Comparison of ENCODE assay signal across 8 cellular contexts in genomic region chr5:34959323-34959722, GRCh38. TPM values are rescaled to one million over a fixed set of nuclear protein-coding genes. Genes with fewer than 3 reads are reported as not detected.
DNase-seq lines count a peak whose midpoint lies in the region; ATAC-seq and TF ChIP-seq lines count a peak whose summit lies in the region.

No MANE protein-coding gene starts in this region.

- no peaks in the 10 kb centered on the region for H3K9me3 ChIP-seq in endodermal cell (ENCODE audit: control insufficient read depth, low read length)

- POLR2A ChIA-PET in activated CD8-positive, alpha-beta T cell treated with anti-CD3 and anti-CD28 coated beads, Interleukin-2, amount 10 ng/mL, durations not matched to agents 7 days and 5 days (lab: Charles Lee) = no interaction called here
- POLR2A ChIA-PET in WTC11 (lab: Charles Lee) = no interaction called here

- H3K9me3 Mint-ChIP-seq in activated CD8-positive, alpha-beta T cell treated with anti-CD3 and anti-CD28 coated beads, Interleukin-2, amount 10 ng/mL, durations not matched to agents 7 days and 5 days (ENCODE audit: insufficient read depth) = no peaks in the 10 kb centered on the region
- H3K9me3 Mint-ChIP-seq in stimulated activated naive B cell treated with anti-CD40 and anti-IgM and Interleukin-4, amounts not matched to agents 10 μg/mL and 1 μg/mL and 100 μg/mL, for 72 hours = no peaks in the 10 kb centered on the region
- H3K9me3 Mint-ChIP-seq in endodermal cell (no peaks in the 10 kb centered on the region), WTC11 (no peaks in the 10 kb centered on the region)

- H3K9ac ChIP-seq in endodermal cell (ENCODE audit: extremely low read depth, low read length, poor library complexity, severe bottlenecking) = no peak overlapping the region

- peaks cover 19% of the 10 kb centered on the region for H3K4me1 Mint-ChIP-seq in activated CD8-positive, alpha-beta T cell treated with anti-CD3 and anti-CD28 coated beads, Interleukin-2, amount 10 ng/mL, durations not matched to agents 7 days and 5 days (ENCODE audit: low read depth)
- H3K4me1 Mint-ChIP-seq in stimulated activated naive B cell treated with anti-CD40 and anti-IgM and Interleukin-4, amounts not matched to agents 10 μg/mL and 1 μg/mL and 100 μg/mL, for 72 hours = peaks cover 12 to 24% of the 10 kb centered on the region in 2 donors
- no peaks in the 10 kb centered on the region for H3K4me1 Mint-ChIP-seq in endodermal cell
- no peaks in the 10 kb centered on the region for H3K4me1 Mint-ChIP-seq in WTC11

- H3K4me3 Mint-ChIP-seq in activated CD8-positive, alpha-beta T cell treated with anti-CD3 and anti-CD28 coated beads, Interleukin-2, amount 10 ng/mL, durations not matched to agents 7 days and 5 days = no peak overlapping the region
- H3K4me3 Mint-ChIP-seq in stimulated activated naive B cell treated with anti-CD40 and anti-IgM and Interleukin-4, amounts not matched to agents 10 μg/mL and 1 μg/mL and 100 μg/mL, for 72 hours = peak overlapping the region in 1 of 2 donors; percentile 37
- H3K4me3 Mint-ChIP-seq in endodermal cell (no peak overlapping the region), WTC11 (no peak overlapping the region)

- no peak overlapping the region for H3K4me3 ChIP-seq in endodermal cell (ENCODE audit: low read length)

- H3K27ac ChIP-seq in endodermal cell (ENCODE audit: low read depth, low read length) = no peak overlapping the region

- peaks cover 16% of the 10 kb centered on the region for H3K36me3 Mint-ChIP-seq in activated CD8-positive, alpha-beta T cell treated with anti-CD3 and anti-CD28 coated beads, Interleukin-2, amount 10 ng/mL, durations not matched to agents 7 days and 5 days (ENCODE audit: low read depth)
- peaks cover 18 to 20% of the 10 kb centered on the region in 2 donors for H3K36me3 Mint-ChIP-seq in stimulated activated naive B cell treated with anti-CD40 and anti-IgM and Interleukin-4, amounts not matched to agents 10 μg/mL and 1 μg/mL and 100 μg/mL, for 72 hours
- H3K36me3 Mint-ChIP-seq in endodermal cell (ENCODE audit: low read depth) (peaks cover 18% of the 10 kb centered on the region), WTC11 (peaks cover 18% of the 10 kb centered on the region)

- H3K27me3 ChIP-seq in endodermal cell (ENCODE audit: control insufficient read depth, insufficient read depth, low read length, poor library complexity, severe bottlenecking) = no peaks in the 10 kb centered on the region

- H3K27ac Mint-ChIP-seq in activated CD8-positive, alpha-beta T cell treated with anti-CD3 and anti-CD28 coated beads, Interleukin-2, amount 10 ng/mL, durations not matched to agents 7 days and 5 days = peak overlapping the region; percentile 44
- peak overlapping the region; percentile 67 for H3K27ac Mint-ChIP-seq in stimulated activated naive B cell treated with anti-CD40 and anti-IgM and Interleukin-4, amounts not matched to agents 10 μg/mL and 1 μg/mL and 100 μg/mL, for 72 hours
- H3K27ac Mint-ChIP-seq in endodermal cell (no peak overlapping the region), WTC11 (no peak overlapping the region)

- no peaks in the 10 kb centered on the region for H3K4me1 ChIP-seq in endodermal cell (ENCODE audit: control insufficient read depth, insufficient read depth, low read length)

- no peak for TF ChIP-seq CTCF in endodermal cell (conservative IDR thresholded peaks at IDR 0.05)
- TF ChIP-seq CTCF in WTC11 (IDR thresholded peaks at IDR 0.05) = no peak

- H3K36me3 ChIP-seq in endodermal cell (ENCODE audit: control insufficient read depth, insufficient read depth, low read length) = peaks cover 34% of the 10 kb centered on the region

- ATAC-seq in HG02943 (IDR thresholded peaks at IDR 0.05; ENCODE audit: low read depth, unreplicated experiment) (peak; percentile 90), WTC11 (no peak)
- ATAC-seq in activated CD8-positive, alpha-beta T cell treated with anti-CD3 and anti-CD28 coated beads, Interleukin-2, amount 10 ng/mL, durations not matched to agents 7 days and 5 days = no peak
- ATAC-seq in stimulated activated naive B cell treated with anti-CD40 and anti-IgM and Interleukin-4, amounts not matched to agents 10 μg/mL and 1 μg/mL and 100 μg/mL, for 72 hours (replicated peaks) = peak; percentile 97 to 98

- DNase-seq in stimulated activated CD4-positive, alpha-beta T cell treated with anti-CD3 and anti-CD28 coated beads, Interleukin-4, amount 100 ng/mL, for 24 hours = peak; percentile 6
- no peak for DNase-seq in stimulated activated CD4-positive, alpha-beta T cell treated with anti-CD3 and anti-CD28 coated beads, Interleukin-12 subunit alpha, Interleukin-12 subunit beta, amount 100 ng/mL, for 4 hours
- peak; percentile 24 for DNase-seq in activated CD8-positive, alpha-beta T cell treated with anti-CD3 and anti-CD28 coated beads, Interleukin-2, amount 10 ng/mL, durations not matched to agents 7 days and 5 days
- DNase-seq in stimulated activated naive B cell treated with anti-CD40 and anti-IgM and Interleukin-4, amounts not matched to agents 10 μg/mL and 1 μg/mL and 100 μg/mL, for 72 hours = peak; percentile 22
- DNase-seq in endodermal cell (no peak), WTC11 (ENCODE audit: low spot score) (no peak), CD1c-positive myeloid dendritic cell (ENCODE audit: extremely low spot score) (no peak)

- 96 to 100% methylated on average over 1 of the region's 1 CpG for WGBS in endodermal cell (ENCODE audit: insufficient coverage in 1 of 2, insufficient read length in 1 of 2), 2 experiments

- no peaks in the 10 kb centered on the region for H3K27me3 Mint-ChIP-seq in activated CD8-positive, alpha-beta T cell treated with anti-CD3 and anti-CD28 coated beads, Interleukin-2, amount 10 ng/mL, durations not matched to agents 7 days and 5 days (ENCODE audit: low read depth)
- no peaks in the 10 kb centered on the region for H3K27me3 Mint-ChIP-seq in stimulated activated naive B cell treated with anti-CD40 and anti-IgM and Interleukin-4, amounts not matched to agents 10 μg/mL and 1 μg/mL and 100 μg/mL, for 72 hours
- H3K27me3 Mint-ChIP-seq in endodermal cell (ENCODE audit: insufficient read depth) = no peaks in the 10 kb centered on the region
- H3K27me3 Mint-ChIP-seq in WTC11 (ENCODE audit: low read depth) = no peaks in the 10 kb centered on the region

- CTCF ChIA-PET in activated CD8-positive, alpha-beta T cell treated with anti-CD3 and anti-CD28 coated beads, Interleukin-2, amount 10 ng/mL, durations not matched to agents 7 days and 5 days (lab: Charles Lee) = interaction anchor here (2.7 kb wide), 1 partner anchor 43 kb away, joined by 18 read pairs; no protein-coding TSS in a partner anchor
- CTCF ChIA-PET in WTC11 (lab: Charles Lee) = interaction anchor here (2.1 to 3.7 kb wide), 3 partner anchors 30 to 44 kb away, joined by 9 to 33 read pairs (median 19); partner anchors contain the start of gene DNAJC21

TF ChIP-seq in WTC11, 78 proteins besides CTCF, POLR2A, EP300 and RAD21 (continues in another document):
- no peak for TF ChIP-seq ATF3 (CRISPR knock-in tag; conservative IDR thresholded peaks at IDR 0.05)
- no peak for TF ChIP-seq PRDM15 (CRISPR knock-in tag; IDR thresholded peaks at IDR 0.05)
- no peak for TF ChIP-seq NR2C2 (CRISPR knock-in tag; IDR thresholded peaks at IDR 0.05)
- TF ChIP-seq FOXK1 (CRISPR knock-in tag; IDR thresholded peaks at IDR 0.05) = no peak

RNA-seq across cellular contexts. Expression of gene DNAJC21, which starts 30.0 kb away (rescaled TPM):
- total RNA-seq in activated CD8-positive, alpha-beta T cell treated with anti-CD3 and anti-CD28 coated beads, Interleukin-2, amount 10 ng/mL, durations not matched to agents 7 days and 5 days = 10 to 100 TPM; 58.6 to 59.3 TPM
- 10 to 100 TPM; 49.6 to 53.5 TPM for total RNA-seq in endodermal cell
- polyA plus RNA-seq in endodermal cell (2013, experiment 1 of 2) = 49.4 TPM
- 51.5 TPM for polyA plus RNA-seq in endodermal cell (2013, experiment 2 of 2)
- 48.7 to 62.5 TPM (median 49.6 TPM) in 3 replicates for total RNA-seq in WTC11 (2021)

RNA-seq across cellular contexts. Expression of gene BRIX1, which starts 43.8 kb away (rescaled TPM):
- total RNA-seq in activated CD8-positive, alpha-beta T cell treated with anti-CD3 and anti-CD28 coated beads, Interleukin-2, amount 10 ng/mL, durations not matched to agents 7 days and 5 days = 10 to 100 TPM; 41.6 to 46.4 TPM
- total RNA-seq in endodermal cell (10 to 100 TPM; 46.0 to 54.7 TPM), WTC11 (2021) (48.0 to 57.3 TPM (median 49.4 TPM) in 3 replicates)
- polyA plus RNA-seq in endodermal cell (2013, experiment 1 of 2) = 45.1 TPM
- 43.8 TPM for polyA plus RNA-seq in endodermal cell (2013, experiment 2 of 2)

RNA-seq across cellular contexts. Expression of gene RAD1, which starts 44.0 kb away (rescaled TPM):
- 10 to 100 TPM; 29.7 to 32.4 TPM for total RNA-seq in activated CD8-positive, alpha-beta T cell treated with anti-CD3 and anti-CD28 coated beads, Interleukin-2, amount 10 ng/mL, durations not matched to agents 7 days and 5 days
- total RNA-seq in endodermal cell (10 to 100 TPM; 29.3 to 29.8 TPM), WTC11 (2021) (28.4 to 33.4 TPM (median 28.5 TPM) in 3 replicates)
- polyA plus RNA-seq in endodermal cell (2013, experiment 1 of 2) = 37.1 TPM
- polyA plus RNA-seq in endodermal cell (2013, experiment 2 of 2) = 35.3 TPM

Comparison
In these comparisons a context has a peak if more than half of its experiments do, and no peak if none do; other contexts are left out.
1. DNase-seq: peak in stimulated activated CD4-positive, alpha-beta T cell treated with anti-CD3 and anti-CD28 coated beads, Interleukin-4, amount 100 ng/mL, for 24 hours (single experiment), activated CD8-positive, alpha-beta T cell treated with anti-CD3 and anti-CD28 coated beads, Interleukin-2, amount 10 ng/mL, durations not matched to agents 7 days and 5 days (single experiment) and stimulated activated naive B cell treated with anti-CD40 and anti-IgM and Interleukin-4, amounts not matched to agents 10 μg/mL and 1 μg/mL and 100 μg/mL, for 72 hours (single experiment); none in stimulated activated CD4-positive, alpha-beta T cell treated with anti-CD3 and anti-CD28 coated beads, Interleukin-12 subunit alpha, Interleukin-12 subunit beta, amount 100 ng/mL, for 4 hours (single experiment), endodermal cell (single experiment), WTC11 (single experiment) and CD1c-positive myeloid dendritic cell (single experiment).
2. ATAC-seq: peak in HG02943 (single experiment) and stimulated activated naive B cell treated with anti-CD40 and anti-IgM and Interleukin-4, amounts not matched to agents 10 μg/mL and 1 μg/mL and 100 μg/mL, for 72 hours (2 of 2); none in activated CD8-positive, alpha-beta T cell treated with anti-CD3 and anti-CD28 coated beads, Interleukin-2, amount 10 ng/mL, durations not matched to agents 7 days and 5 days (single experiment) and WTC11 (single experiment).
3. H3K27ac Mint-ChIP-seq: peak in activated CD8-positive, alpha-beta T cell treated with anti-CD3 and anti-CD28 coated beads, Interleukin-2, amount 10 ng/mL, durations not matched to agents 7 days and 5 days (single experiment) and stimulated activated naive B cell treated with anti-CD40 and anti-IgM and Interleukin-4, amounts not matched to agents 10 μg/mL and 1 μg/mL and 100 μg/mL, for 72 hours (single experiment); none in endodermal cell (single experiment) and WTC11 (single experiment).